ENCODE assay signal across 10 cellular contexts in genomic region chr1:202578001-202578500, GRCh38.
DNase-seq lines count a peak whose midpoint lies in the region; ATAC-seq and TF ChIP-seq lines count a peak whose summit lies in the region.
"Had no signal": no experiment of that assay in that cellular context is flagged by ENCODE, and none has a peak within 500 bp of the region (broad histone marks: within the 10 kb centered on the region; RNA-seq: fewer than 3 reads in every experiment).

No MANE protein-coding gene starts in this region.

- no peak for TF ChIP-seq POLR2A in vagina (IDR thresholded peaks at IDR 0.05)

- peaks cover 40% of the 10 kb centered on the region for H3K36me3 ChIP-seq in left ventricle myocardium inferior
- H3K36me3 ChIP-seq in lower lobe of right lung = peaks cover 35% of the 10 kb centered on the region
- H3K36me3 ChIP-seq in vagina = peaks cover 0 to 27% of the 10 kb centered on the region in 2 donors

- intact Hi-C loops in left ventricle myocardium inferior (cut with micrococcal nuclease) (no loop called here), Right ventricle myocardium superior (cut with DNase I) (no loop called here), lower lobe of right lung (cut with DNase I) (no loop called here), vagina (cut with DNase I) (loop anchor here (10.0 kb wide), 1 partner anchor 73 kb away; no protein-coding TSS in a partner anchor)

- H3K4me3 ChIP-seq in left ventricle myocardium inferior = no peak overlapping the region
- H3K4me3 ChIP-seq in lower lobe of right lung = no peak overlapping the region
- H3K4me3 ChIP-seq in vagina = no peak overlapping the region

- peaks cover 98% of the 10 kb centered on the region for H3K4me1 ChIP-seq in left ventricle myocardium inferior
- peaks cover 42% of the 10 kb centered on the region for H3K4me1 ChIP-seq in lower lobe of right lung
- H3K4me1 ChIP-seq in vagina = peaks cover 56% of the 10 kb centered on the region

- H3K27ac ChIP-seq in left ventricle myocardium inferior (replicated peaks) (peak overlapping the region; percentile 73), lower lobe of right lung (peak overlapping the region; percentile 37), vagina (peak overlapping the region; percentile 41)

- no peaks in the 10 kb centered on the region for H3K27me3 ChIP-seq in left ventricle myocardium inferior (ENCODE audit: low read depth)
- H3K27me3 ChIP-seq in lower lobe of right lung (ENCODE audit: low read depth) = no peaks in the 10 kb centered on the region
- H3K27me3 ChIP-seq in vagina = no peaks in the 10 kb centered on the region

- DNase-seq in left ventricle myocardium inferior (no peak), Right ventricle myocardium superior (no peak), cerebellar cortex (ENCODE audit: low spot score) (peak; percentile 27), lower lobe of right lung (no peak), vagina (ENCODE audit: extremely low spot score in 2 of 2) (no peak), HK-2 (ENCODE audit: unreplicated experiment) (no peak)
- DNase-seq in stimulated activated CD4-positive, alpha-beta T cell treated with anti-CD3 and anti-CD28 coated beads, Interleukin-4, amount 100 ng/mL, for 24 hours = no peak
- DNase-seq: ACHN, Karpas-422 had no signal

- TF ChIP-seq CTCF in left ventricle myocardium inferior (IDR thresholded peaks at IDR 0.05; ENCODE audit: borderline replicate concordance) (no peak), lower lobe of right lung (IDR thresholded peaks at IDR 0.05) (no peak), vagina (IDR thresholded peaks at IDR 0.05) (no peak)

- ATAC-seq in Right ventricle myocardium superior (ENCODE audit: poor library complexity) (no peak), lower lobe of right lung (peak in 1 of 2 donors; percentile 47), HG03565 (IDR thresholded peaks at IDR 0.05; ENCODE audit: unreplicated experiment) (no peak)

- no peaks in the 10 kb centered on the region for H3K9me3 ChIP-seq in left ventricle myocardium inferior (replicated peaks)
- no peaks in the 10 kb centered on the region for H3K9me3 ChIP-seq in lower lobe of right lung
- H3K9me3 ChIP-seq in vagina = no peaks in the 10 kb centered on the region
